ENCODE assay signal across 1 cellular context in the genomic region with DNA sequence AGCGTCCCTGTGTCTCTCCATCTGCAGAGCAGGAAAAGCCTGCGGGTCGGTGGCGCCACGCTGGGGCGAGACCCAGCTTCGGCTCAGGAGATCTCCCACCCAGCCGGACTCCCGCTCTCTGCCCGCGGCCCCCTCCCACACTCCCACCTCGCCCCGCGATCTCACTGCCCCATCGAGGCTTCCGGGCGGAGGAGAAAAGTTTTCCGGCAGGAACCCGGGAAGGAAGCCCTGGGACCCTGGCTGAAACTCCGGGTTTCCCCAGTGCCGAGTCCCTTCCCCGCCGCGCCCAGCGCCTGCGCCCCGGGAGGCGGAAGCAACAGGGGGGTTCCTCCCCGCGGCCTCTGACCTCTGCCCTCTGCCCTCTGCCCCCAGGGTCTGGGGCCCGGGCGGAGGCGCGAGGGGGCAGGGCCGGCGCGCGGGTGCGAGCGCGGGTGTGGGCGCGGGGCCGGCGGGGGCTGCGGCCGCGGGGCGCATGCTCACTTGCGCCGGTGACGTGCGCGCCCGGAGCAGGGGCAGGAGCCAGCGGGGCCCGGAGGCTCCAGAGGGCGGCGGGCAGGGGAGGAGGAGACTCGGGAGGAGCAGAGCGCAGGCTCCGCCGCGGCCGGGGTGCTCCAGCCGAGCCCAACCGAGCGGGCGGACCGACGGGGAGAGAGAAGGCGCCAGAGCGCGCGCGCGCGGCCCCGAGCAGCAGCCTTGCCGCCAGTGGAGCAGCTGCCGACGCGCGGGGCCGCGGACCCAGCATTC.
A peak's percentile ranks its signal among the peaks of the same experiment; 100 is the strongest.
TF ChIP-seq lines count a peak whose summit lies in the region.

A gene (plus strand): TSS at position 541 of the 744 bp plus-strand sequence. CDS start 379 bp downstream, outside the sequence.

TF ChIP-seq in HepG2, 621 proteins besides CTCF, POLR2A, EP300 and RAD21 (continued from another document and continues in another):
- TF ChIP-seq, protein P1, sequence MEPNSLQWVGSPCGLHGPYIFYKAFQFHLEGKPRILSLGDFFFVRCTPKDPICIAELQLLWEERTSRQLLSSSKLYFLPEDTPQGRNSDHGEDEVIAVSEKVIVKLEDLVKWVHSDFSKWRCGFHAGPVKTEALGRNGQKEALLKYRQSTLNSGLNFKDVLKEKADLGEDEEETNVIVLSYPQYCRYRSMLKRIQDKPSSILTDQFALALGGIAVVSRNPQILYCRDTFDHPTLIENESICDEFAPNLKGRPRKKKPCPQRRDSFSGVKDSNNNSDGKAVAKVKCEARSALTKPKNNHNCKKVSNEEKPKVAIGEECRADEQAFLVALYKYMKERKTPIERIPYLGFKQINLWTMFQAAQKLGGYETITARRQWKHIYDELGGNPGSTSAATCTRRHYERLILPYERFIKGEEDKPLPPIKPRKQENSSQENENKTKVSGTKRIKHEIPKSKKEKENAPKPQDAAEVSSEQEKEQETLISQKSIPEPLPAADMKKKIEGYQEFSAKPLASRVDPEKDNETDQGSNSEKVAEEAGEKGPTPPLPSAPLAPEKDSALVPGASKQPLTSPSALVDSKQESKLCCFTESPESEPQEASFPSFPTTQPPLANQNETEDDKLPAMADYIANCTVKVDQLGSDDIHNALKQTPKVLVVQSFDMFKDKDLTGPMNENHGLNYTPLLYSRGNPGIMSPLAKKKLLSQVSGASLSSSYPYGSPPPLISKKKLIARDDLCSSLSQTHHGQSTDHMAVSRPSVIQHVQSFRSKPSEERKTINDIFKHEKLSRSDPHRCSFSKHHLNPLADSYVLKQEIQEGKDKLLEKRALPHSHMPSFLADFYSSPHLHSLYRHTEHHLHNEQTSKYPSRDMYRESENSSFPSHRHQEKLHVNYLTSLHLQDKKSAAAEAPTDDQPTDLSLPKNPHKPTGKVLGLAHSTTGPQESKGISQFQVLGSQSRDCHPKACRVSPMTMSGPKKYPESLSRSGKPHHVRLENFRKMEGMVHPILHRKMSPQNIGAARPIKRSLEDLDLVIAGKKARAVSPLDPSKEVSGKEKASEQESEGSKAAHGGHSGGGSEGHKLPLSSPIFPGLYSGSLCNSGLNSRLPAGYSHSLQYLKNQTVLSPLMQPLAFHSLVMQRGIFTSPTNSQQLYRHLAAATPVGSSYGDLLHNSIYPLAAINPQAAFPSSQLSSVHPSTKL (CRISPR knock-in tag; IDR thresholded peaks at IDR 0.05): peak; percentile 56; the same call in 1 of the 2 replicates
- TF ChIP-seq ZNF768 (CRISPR knock-in tag; IDR thresholded peaks at IDR 0.05): 0 out of 2 replicates have a peak, but pooled peaks have one; percentile 18
- TF ChIP-seq ZFP82 (CRISPR knock-in tag; IDR thresholded peaks at IDR 0.05; ENCODE audit: borderline replicate concordance): no peak
- no peak for TF ChIP-seq KMT2A (CRISPR knock-in tag; IDR thresholded peaks at IDR 0.05)
- peak; percentile 46 for TF ChIP-seq TAF15 (IDR thresholded peaks at IDR 0.05; ENCODE audit: low read depth, low read length, poor library complexity, severe bottlenecking)
- TF ChIP-seq, protein P2, sequence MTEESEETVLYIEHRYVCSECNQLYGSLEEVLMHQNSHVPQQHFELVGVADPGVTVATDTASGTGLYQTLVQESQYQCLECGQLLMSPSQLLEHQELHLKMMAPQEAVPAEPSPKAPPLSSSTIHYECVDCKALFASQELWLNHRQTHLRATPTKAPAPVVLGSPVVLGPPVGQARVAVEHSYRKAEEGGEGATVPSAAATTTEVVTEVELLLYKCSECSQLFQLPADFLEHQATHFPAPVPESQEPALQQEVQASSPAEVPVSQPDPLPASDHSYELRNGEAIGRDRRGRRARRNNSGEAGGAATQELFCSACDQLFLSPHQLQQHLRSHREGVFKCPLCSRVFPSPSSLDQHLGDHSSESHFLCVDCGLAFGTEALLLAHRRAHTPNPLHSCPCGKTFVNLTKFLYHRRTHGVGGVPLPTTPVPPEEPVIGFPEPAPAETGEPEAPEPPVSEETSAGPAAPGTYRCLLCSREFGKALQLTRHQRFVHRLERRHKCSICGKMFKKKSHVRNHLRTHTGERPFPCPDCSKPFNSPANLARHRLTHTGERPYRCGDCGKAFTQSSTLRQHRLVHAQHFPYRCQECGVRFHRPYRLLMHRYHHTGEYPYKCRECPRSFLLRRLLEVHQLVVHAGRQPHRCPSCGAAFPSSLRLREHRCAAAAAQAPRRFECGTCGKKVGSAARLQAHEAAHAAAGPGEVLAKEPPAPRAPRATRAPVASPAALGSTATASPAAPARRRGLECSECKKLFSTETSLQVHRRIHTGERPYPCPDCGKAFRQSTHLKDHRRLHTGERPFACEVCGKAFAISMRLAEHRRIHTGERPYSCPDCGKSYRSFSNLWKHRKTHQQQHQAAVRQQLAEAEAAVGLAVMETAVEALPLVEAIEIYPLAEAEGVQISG (CRISPR knock-in tag; IDR thresholded peaks at IDR 0.05): peak; percentile 63
- TF ChIP-seq ZZZ3 (CRISPR knock-in tag; IDR thresholded peaks at IDR 0.05; ENCODE audit: borderline replicate concordance): peak; percentile 75; the same call in 1 of the 2 replicates
- TF ChIP-seq ZNF383 (CRISPR knock-in tag; IDR thresholded peaks at IDR 0.05; ENCODE audit: borderline replicate concordance): no peak
- TF ChIP-seq NR2F6 (IDR thresholded peaks at IDR 0.05): peak; percentile 96
- TF ChIP-seq NR2F6 (CRISPR knock-in tag; IDR thresholded peaks at IDR 0.05): peak; percentile 99
- peak; percentile 79 for TF ChIP-seq ZNF564 (CRISPR knock-in tag; IDR thresholded peaks at IDR 0.05)
- peak; percentile 55; the same call in 1 of the 2 replicates for TF ChIP-seq RFXAP (CRISPR knock-in tag; IDR thresholded peaks at IDR 0.05; ENCODE audit: borderline replicate concordance)
- TF ChIP-seq, protein P3, sequence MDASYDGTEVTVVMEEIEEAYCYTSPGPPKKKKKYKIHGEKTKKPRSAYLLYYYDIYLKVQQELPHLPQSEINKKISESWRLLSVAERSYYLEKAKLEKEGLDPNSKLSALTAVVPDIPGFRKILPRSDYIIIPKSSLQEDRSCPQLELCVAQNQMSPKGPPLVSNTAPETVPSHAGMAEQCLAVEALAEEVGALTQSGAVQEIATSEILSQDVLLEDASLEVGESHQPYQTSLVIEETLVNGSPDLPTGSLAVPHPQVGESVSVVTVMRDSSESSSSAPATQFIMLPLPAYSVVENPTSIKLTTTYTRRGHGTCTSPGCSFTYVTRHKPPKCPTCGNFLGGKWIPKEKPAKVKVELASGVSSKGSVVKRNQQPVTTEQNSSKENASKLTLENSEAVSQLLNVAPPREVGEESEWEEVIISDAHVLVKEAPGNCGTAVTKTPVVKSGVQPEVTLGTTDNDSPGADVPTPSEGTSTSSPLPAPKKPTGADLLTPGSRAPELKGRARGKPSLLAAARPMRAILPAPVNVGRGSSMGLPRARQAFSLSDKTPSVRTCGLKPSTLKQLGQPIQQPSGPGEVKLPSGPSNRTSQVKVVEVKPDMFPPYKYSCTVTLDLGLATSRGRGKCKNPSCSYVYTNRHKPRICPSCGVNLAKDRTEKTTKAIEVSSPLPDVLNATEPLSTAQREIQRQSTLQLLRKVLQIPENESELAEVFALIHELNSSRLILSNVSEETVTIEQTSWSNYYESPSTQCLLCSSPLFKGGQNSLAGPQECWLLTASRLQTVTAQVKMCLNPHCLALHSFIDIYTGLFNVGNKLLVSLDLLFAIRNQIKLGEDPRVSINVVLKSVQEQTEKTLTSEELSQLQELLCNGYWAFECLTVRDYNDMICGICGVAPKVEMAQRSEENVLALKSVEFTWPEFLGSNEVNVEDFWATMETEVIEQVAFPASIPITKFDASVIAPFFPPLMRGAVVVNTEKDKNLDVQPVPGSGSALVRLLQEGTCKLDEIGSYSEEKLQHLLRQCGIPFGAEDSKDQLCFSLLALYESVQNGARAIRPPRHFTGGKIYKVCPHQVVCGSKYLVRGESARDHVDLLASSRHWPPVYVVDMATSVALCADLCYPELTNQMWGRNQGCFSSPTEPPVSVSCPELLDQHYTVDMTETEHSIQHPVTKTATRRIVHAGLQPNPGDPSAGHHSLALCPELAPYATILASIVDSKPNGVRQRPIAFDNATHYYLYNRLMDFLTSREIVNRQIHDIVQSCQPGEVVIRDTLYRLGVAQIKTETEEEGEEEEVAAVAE (CRISPR knock-in tag; IDR thresholded peaks at IDR 0.05; ENCODE audit: borderline replicate concordance): no peak
- TF ChIP-seq, protein P4, sequence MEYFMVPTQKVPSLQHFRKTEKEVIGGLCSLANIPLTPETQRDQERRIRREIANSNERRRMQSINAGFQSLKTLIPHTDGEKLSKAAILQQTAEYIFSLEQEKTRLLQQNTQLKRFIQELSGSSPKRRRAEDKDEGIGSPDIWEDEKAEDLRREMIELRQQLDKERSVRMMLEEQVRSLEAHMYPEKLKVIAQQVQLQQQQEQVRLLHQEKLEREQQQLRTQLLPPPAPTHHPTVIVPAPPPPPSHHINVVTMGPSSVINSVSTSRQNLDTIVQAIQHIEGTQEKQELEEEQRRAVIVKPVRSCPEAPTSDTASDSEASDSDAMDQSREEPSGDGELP (IDR thresholded peaks at IDR 0.05; ENCODE audit: borderline replicate concordance, low read depth): no peak
- no peak for TF ChIP-seq NFIB (CRISPR knock-in tag; IDR thresholded peaks at IDR 0.05; ENCODE audit: borderline replicate concordance)
- no peak for TF ChIP-seq ZNF614 (CRISPR knock-in tag; IDR thresholded peaks at IDR 0.05; ENCODE audit: borderline replicate concordance)
- TF ChIP-seq, protein P5, sequence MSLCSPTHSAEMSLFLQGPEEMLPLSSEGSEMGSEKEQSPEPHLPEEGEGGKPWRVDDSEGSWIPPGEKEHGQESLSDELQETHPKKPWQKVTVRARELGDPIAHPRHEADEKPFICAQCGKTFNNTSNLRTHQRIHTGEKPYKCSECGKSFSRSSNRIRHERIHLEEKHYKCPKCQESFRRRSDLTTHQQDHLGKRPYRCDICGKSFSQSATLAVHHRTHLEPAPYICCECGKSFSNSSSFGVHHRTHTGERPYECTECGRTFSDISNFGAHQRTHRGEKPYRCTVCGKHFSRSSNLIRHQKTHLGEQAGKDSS (CRISPR knock-in tag; IDR thresholded peaks at IDR 0.05; ENCODE audit: borderline replicate concordance, low read depth): peak; percentile 76; the same call in 1 of the 2 replicates
- 0 out of 2 replicates have a peak, but pooled peaks have one; percentile 21 for TF ChIP-seq HOXA9 (CRISPR knock-in tag; IDR thresholded peaks at IDR 0.05; ENCODE audit: borderline replicate concordance)
- TF ChIP-seq, protein P6, sequence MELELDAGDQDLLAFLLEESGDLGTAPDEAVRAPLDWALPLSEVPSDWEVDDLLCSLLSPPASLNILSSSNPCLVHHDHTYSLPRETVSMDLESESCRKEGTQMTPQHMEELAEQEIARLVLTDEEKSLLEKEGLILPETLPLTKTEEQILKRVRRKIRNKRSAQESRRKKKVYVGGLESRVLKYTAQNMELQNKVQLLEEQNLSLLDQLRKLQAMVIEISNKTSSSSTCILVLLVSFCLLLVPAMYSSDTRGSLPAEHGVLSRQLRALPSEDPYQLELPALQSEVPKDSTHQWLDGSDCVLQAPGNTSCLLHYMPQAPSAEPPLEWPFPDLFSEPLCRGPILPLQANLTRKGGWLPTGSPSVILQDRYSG (CRISPR knock-in tag; IDR thresholded peaks at IDR 0.05): no peak
- TF ChIP-seq MTF2 (CRISPR knock-in tag; IDR thresholded peaks at IDR 0.05; ENCODE audit: borderline replicate concordance): no peak
- TF ChIP-seq FOXP1 (IDR thresholded peaks at IDR 0.05): no peak
- TF ChIP-seq FOXP1 (CRISPR knock-in tag; IDR thresholded peaks at IDR 0.05): no peak
- TF ChIP-seq, protein P7, sequence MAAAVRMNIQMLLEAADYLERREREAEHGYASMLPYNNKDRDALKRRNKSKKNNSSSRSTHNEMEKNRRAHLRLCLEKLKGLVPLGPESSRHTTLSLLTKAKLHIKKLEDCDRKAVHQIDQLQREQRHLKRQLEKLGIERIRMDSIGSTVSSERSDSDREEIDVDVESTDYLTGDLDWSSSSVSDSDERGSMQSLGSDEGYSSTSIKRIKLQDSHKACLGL (CRISPR knock-in tag; IDR thresholded peaks at IDR 0.05): 0 out of 2 replicates have a peak, but pooled peaks have one; percentile 59
- no peak for TF ChIP-seq ZNF260 (CRISPR knock-in tag; IDR thresholded peaks at IDR 0.05; ENCODE audit: borderline replicate concordance, low read depth)
- TF ChIP-seq, protein P8, sequence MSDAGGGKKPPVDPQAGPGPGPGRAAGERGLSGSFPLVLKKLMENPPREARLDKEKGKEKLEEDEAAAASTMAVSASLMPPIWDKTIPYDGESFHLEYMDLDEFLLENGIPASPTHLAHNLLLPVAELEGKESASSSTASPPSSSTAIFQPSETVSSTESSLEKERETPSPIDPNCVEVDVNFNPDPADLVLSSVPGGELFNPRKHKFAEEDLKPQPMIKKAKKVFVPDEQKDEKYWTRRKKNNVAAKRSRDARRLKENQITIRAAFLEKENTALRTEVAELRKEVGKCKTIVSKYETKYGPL (CRISPR knock-in tag; IDR thresholded peaks at IDR 0.05): 0 out of 2 replicates have a peak, but pooled peaks have one; percentile 23
- TF ChIP-seq, protein P9, sequence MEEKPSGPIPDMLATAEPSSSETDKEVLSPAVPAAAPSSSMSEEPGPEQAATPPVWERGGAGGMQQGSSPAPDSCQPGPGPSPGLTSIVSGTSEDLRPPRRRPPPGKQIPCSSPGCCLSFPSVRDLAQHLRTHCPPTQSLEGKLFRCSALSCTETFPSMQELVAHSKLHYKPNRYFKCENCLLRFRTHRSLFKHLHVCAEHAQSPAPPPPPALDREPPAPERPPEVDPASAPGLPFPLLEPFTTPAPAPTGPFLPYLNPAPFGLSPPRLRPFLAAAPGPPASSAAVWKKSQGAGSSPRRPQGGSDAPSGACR (CRISPR knock-in tag; IDR thresholded peaks at IDR 0.05): no peak; the same call in 1 of the 2 replicates
- no peak for TF ChIP-seq ZNF121 (CRISPR knock-in tag; IDR thresholded peaks at IDR 0.05)
- peak; percentile 65; the same call in 1 of the 2 replicates for TF ChIP-seq ZNF343 (CRISPR knock-in tag; IDR thresholded peaks at IDR 0.05)
- no peak for TF ChIP-seq MZF1 (CRISPR knock-in tag; IDR thresholded peaks at IDR 0.05; ENCODE audit: borderline replicate concordance)
- no peak for TF ChIP-seq ZKSCAN5 (CRISPR knock-in tag; IDR thresholded peaks at IDR 0.05)
- TF ChIP-seq ZNF549 (CRISPR knock-in tag; IDR thresholded peaks at IDR 0.05): no peak
- TF ChIP-seq TOE1 (CRISPR knock-in tag; IDR thresholded peaks at IDR 0.05): no peak
- TF ChIP-seq SKI (IDR thresholded peaks at IDR 0.05; ENCODE audit: partially characterized antibody): peak; percentile 14
- no peak; the same call in 1 of the 2 replicates for TF ChIP-seq KLF6 (CRISPR knock-in tag; IDR thresholded peaks at IDR 0.05)
- TF ChIP-seq DR1 (CRISPR knock-in tag; IDR thresholded peaks at IDR 0.05): no peak
- TF ChIP-seq, protein P10, sequence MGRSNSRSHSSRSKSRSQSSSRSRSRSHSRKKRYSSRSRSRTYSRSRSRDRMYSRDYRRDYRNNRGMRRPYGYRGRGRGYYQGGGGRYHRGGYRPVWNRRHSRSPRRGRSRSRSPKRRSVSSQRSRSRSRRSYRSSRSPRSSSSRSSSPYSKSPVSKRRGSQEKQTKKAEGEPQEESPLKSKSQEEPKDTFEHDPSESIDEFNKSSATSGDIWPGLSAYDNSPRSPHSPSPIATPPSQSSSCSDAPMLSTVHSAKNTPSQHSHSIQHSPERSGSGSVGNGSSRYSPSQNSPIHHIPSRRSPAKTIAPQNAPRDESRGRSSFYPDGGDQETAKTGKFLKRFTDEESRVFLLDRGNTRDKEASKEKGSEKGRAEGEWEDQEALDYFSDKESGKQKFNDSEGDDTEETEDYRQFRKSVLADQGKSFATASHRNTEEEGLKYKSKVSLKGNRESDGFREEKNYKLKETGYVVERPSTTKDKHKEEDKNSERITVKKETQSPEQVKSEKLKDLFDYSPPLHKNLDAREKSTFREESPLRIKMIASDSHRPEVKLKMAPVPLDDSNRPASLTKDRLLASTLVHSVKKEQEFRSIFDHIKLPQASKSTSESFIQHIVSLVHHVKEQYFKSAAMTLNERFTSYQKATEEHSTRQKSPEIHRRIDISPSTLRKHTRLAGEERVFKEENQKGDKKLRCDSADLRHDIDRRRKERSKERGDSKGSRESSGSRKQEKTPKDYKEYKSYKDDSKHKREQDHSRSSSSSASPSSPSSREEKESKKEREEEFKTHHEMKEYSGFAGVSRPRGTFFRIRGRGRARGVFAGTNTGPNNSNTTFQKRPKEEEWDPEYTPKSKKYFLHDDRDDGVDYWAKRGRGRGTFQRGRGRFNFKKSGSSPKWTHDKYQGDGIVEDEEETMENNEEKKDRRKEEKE (IDR thresholded peaks at IDR 0.05): no peak
- no peak for TF ChIP-seq NBN (conservative IDR thresholded peaks at IDR 0.05)
